23 cellular contexts compared by ENCODE assay signal in genomic region chr7:16323313-16323712, GRCh38.
"Had no signal": no experiment of that assay in that cellular context is flagged by ENCODE, and none has a peak within 500 bp of the region (broad histone marks: within the 10 kb centered on the region; RNA-seq: fewer than 3 reads in every experiment).

No MANE protein-coding gene starts in this region.

- H3K27ac ChIP-seq: colonic mucosa, coronary artery, dorsolateral prefrontal cortex, epithelial cell of prostate, esophagus muscularis mucosa, esophagus squamous epithelium, foreskin keratinocyte, gastrocnemius medialis, gastroesophageal sphincter had no signal

- H3K36me3 ChIP-seq: colonic mucosa, esophagus muscularis mucosa, esophagus squamous epithelium, gastrocnemius medialis, gastroesophageal sphincter, heart right ventricle had no signal

- H3K4me1 ChIP-seq: colonic mucosa, esophagus muscularis mucosa, esophagus squamous epithelium, foreskin keratinocyte, gastrocnemius medialis, gastroesophageal sphincter had no signal

- H3K4me3 ChIP-seq: colonic mucosa, coronary artery, dorsolateral prefrontal cortex, esophagus muscularis mucosa, esophagus squamous epithelium, gastrocnemius medialis, gastroesophageal sphincter, heart right ventricle had no signal

- ATAC-seq: effector memory CD8-positive, alpha-beta T cell; esophagus mucosa; foreskin keratinocyte; gastrocnemius medialis; gastroesophageal sphincter had no signal

- H3K9me3 ChIP-seq: colonic mucosa, esophagus muscularis mucosa, esophagus squamous epithelium, gastrocnemius medialis, gastroesophageal sphincter had no signal

- H3K27me3 ChIP-seq: colonic mucosa, dorsolateral prefrontal cortex, esophagus muscularis mucosa, esophagus squamous epithelium, gastrocnemius medialis, gastroesophageal sphincter, heart right ventricle had no signal

- DNase-seq: colonic mucosa; cortex of kidney; dermis blood vessel endothelial cell; dorsolateral prefrontal cortex; effector CD4-positive, alpha-beta T cell; effector CD8-positive, alpha-beta T cell; effector memory CD4-positive, alpha-beta T cell; effector memory CD8-positive, alpha-beta T cell; endodermal cell; erythroblast; esophagus squamous epithelium; foreskin fibroblast; foreskin keratinocyte; foreskin melanocyte; gastrocnemius medialis; glutamatergic neuron; head of caudate nucleus; heart right ventricle had no signal
